Comparison of ENCODE assay signal across 15 cellular contexts in the genomic region with DNA sequence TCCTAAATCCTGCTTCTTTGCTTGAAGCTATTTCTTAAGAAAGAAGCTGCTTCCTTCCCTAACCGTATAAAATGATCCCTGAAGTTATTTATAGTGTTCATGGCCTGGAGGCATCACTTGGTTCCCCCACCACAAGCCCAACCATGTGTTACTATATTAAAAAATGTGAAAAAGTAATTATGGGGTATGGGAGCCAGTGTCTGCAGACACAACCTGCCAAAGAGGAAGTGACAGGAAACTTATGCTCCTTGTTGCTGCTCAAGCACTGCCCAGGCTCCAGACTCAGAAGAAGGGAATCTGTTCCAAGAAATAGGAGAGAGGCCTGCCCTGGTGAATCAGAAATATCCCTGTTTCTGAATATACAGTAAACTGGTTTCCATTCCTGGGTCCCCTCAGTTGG.
DNase-seq lines count a peak whose midpoint lies in the region; ATAC-seq and TF ChIP-seq lines count a peak whose summit lies in the region.
"Had no signal": no experiment of that assay in that cellular context is flagged by ENCODE, and none has a peak within 500 bp of the region (broad histone marks: within the 10 kb centered on the region; RNA-seq: fewer than 3 reads in every experiment).

No MANE protein-coding gene starts in this region.

- H3K18ac ChIP-seq in neuronal stem cell (ENCODE audit: low read length) = no peak overlapping the region

- H3K4me3 ChIP-seq in PC-3 (ENCODE audit: low read length) (no peak overlapping the region), fibroblast of the aortic adventitia (ENCODE audit: low read depth, low read length) (no peak overlapping the region), neuronal stem cell (ENCODE audit: low read length in 2 of 2) (no peak overlapping the region), dorsolateral prefrontal cortex (no peak overlapping the region), HAP-1 (no peak overlapping the region)
- no peak overlapping the region for H3K4me3 ChIP-seq in CD8-positive, alpha-beta memory T cell (ENCODE audit: low read length)

- no peaks in the 10 kb centered on the region for H3K9me2 ChIP-seq in PC-3 (replicated peaks; ENCODE audit: low read length)

- no peaks in the 10 kb centered on the region for H3K79me2 ChIP-seq in PC-3 (ENCODE audit: low read length)

- H2BK12ac ChIP-seq in neuronal stem cell (ENCODE audit: low read length) = no peak overlapping the region

- H3K27me3 ChIP-seq in PC-3 (ENCODE audit: low read length) = no peaks in the 10 kb centered on the region
- H3K27me3 ChIP-seq in neuronal stem cell (ENCODE audit: control insufficient read depth in 3 of 3, insufficient read depth in 3 of 3, low read depth in 1 of 3, low read length in 3 of 3) = peaks cover 0 to 4% (median 0%) of the 10 kb centered on the region in 3 experiments
- H3K27me3 ChIP-seq in CD8-positive, alpha-beta memory T cell (ENCODE audit: insufficient read depth, low read length, poor library complexity, severe bottlenecking) = no peaks in the 10 kb centered on the region
- no peaks in the 10 kb centered on the region for H3K27me3 ChIP-seq in dorsolateral prefrontal cortex
- peaks cover 29% of the 10 kb centered on the region for H3K27me3 ChIP-seq in HAP-1 (ENCODE audit: low read depth)
- H3K27me3 ChIP-seq: BE2C had no signal

- no peak overlapping the region for H2BK120ac ChIP-seq in neuronal stem cell (ENCODE audit: low read depth, low read length)

- no peaks in the 10 kb centered on the region for H3K79me1 ChIP-seq in neuronal stem cell (ENCODE audit: low read depth, low read length)

- no peak for ATAC-seq in PC-3

- no peak overlapping the region for H3K23ac ChIP-seq in neuronal stem cell (ENCODE audit: low read depth, low read length, poor library complexity)

- POLR2A ChIA-PET in PC-3 (lab: Charles Lee; ENCODE audit: unreplicated experiment) = interaction anchor here (0.9 to 1.1 kb wide), 2 partner anchors 68 to 78 kb away, joined by 6 to 9 read pairs; no protein-coding TSS in a partner anchor
- POLR2A ChIA-PET in CD8-positive, alpha-beta memory T cell (lab: Charles Lee) = no interaction called here

- CTCF ChIA-PET in PC-3 (lab: Charles Lee) = interaction anchor here (0.5 to 3.3 kb wide), 5 partner anchors 67 to 165 kb away, joined by 4 to 28 read pairs (median 6); no protein-coding TSS in a partner anchor
- CTCF ChIA-PET in CD8-positive, alpha-beta memory T cell (lab: Charles Lee) = no interaction called here

- intact Hi-C loops in PC-3 (cut with micrococcal nuclease) (loop anchor here (2.0 kb wide), 1 partner anchor 37 kb away; no protein-coding TSS in a partner anchor), dorsolateral prefrontal cortex (cut with DNase I) (loop anchor here in 1 of 2 donors (2.0 to 10.0 kb wide), 2 partner anchors 219 to 635 kb away; partner anchors contain the start of gene BMP4)

- H3K9ac ChIP-seq in PC-3 (ENCODE audit: low read length) (no peak overlapping the region), neuronal stem cell (ENCODE audit: low read depth, low read length, poor library complexity) (no peak overlapping the region)

- no peak overlapping the region for H2AK5ac ChIP-seq in neuronal stem cell (ENCODE audit: low read depth, low read length)

- no peak overlapping the region for H3K4me3 Mint-ChIP-seq in CD8-positive, alpha-beta memory T cell
- H3K4me3 Mint-ChIP-seq: central memory CD8-positive, alpha-beta T cell had no signal

- in situ Hi-C loops in HAP-1 (cut with MboI; ENCODE audit: low sequenced_read_pairs) = no loop called here

- no peak overlapping the region for H4K8ac ChIP-seq in neuronal stem cell (ENCODE audit: low read depth, low read length)

- H4K20me1 ChIP-seq in PC-3 (ENCODE audit: low read length) = no peaks in the 10 kb centered on the region

- peaks cover 6% of the 10 kb centered on the region for H3F3A ChIP-seq in PC-3 (ENCODE audit: low read length, unreplicated experiment)

- no peak overlapping the region for H3K4ac ChIP-seq in neuronal stem cell (ENCODE audit: low read length)

- no TSS peak for BruUV-seq in PC-3 (replicated peaks; lab: Mats Ljungman, UMichigan)

- no peaks in the 10 kb centered on the region for H3K36me3 Mint-ChIP-seq in CD8-positive, alpha-beta memory T cell

- H3K27ac ChIP-seq in PC-3 (ENCODE audit: low read length) (no peak overlapping the region), neuronal stem cell (replicated peaks; ENCODE audit: low read length) (no peak overlapping the region), dorsolateral prefrontal cortex (no peak overlapping the region)
- H3K27ac ChIP-seq in CD8-positive, alpha-beta memory T cell (ENCODE audit: low read depth, low read length) = no peak overlapping the region
- H3K27ac ChIP-seq: neutrophil had no signal

- peaks cover 0 to 3% (median 0%) of the 10 kb centered on the region in 5 donors for H3K9me3 Mint-ChIP-seq in CD8-positive, alpha-beta memory T cell
- H3K9me3 Mint-ChIP-seq: central memory CD8-positive, alpha-beta T cell had no signal

- H2AFZ ChIP-seq in PC-3 (ENCODE audit: low read length) (no peak overlapping the region), neuronal stem cell (ENCODE audit: low read length) (peak overlapping the region; percentile 21)

- H3K27me3 Mint-ChIP-seq in CD8-positive, alpha-beta memory T cell = peaks cover 15 to 48% of the 10 kb centered on the region in 2 donors

- WGBS in neuronal stem cell (ENCODE audit: extremely low coverage in 2 of 2, insufficient read length in 2 of 2, insufficient replicate concordance in 1 of 2), 2 donors = no CpG with 5 or more reads among the region's 1 CpG

- no peaks in the 10 kb centered on the region for H3K4me1 Mint-ChIP-seq in CD8-positive, alpha-beta memory T cell
- H3K4me1 Mint-ChIP-seq: central memory CD8-positive, alpha-beta T cell had no signal

- no peak overlapping the region for H3K27ac Mint-ChIP-seq in CD8-positive, alpha-beta memory T cell

- peak; percentile 23 for DNase-seq in GM03348 (ENCODE audit: low spot score)
- DNase-seq in PC-3 = peak; percentile 47
- peak; percentile 65 for DNase-seq in fibroblast of the aortic adventitia (ENCODE audit: low read depth)
- no peak for DNase-seq in neuronal stem cell (ENCODE audit: low spot score)
- DNase-seq in CD8-positive, alpha-beta memory T cell = no peak
- DNase-seq in dorsolateral prefrontal cortex = no peak
- no peak for DNase-seq in HAP-1 (ENCODE audit: low spot score in 2 of 2)
- DNase-seq in amniotic stem cell (lab: John Stamatoyannopoulos, UW) = no peak
- DNase-seq: activated CD4-positive, alpha-beta T cell treated with anti-CD3 and anti-CD28 coated beads, Interleukin-2, amount 50 U/mL, for 1 hour; BE2C; GF-D8; NCI-H1436; NK-92 treated with Interleukin-12 subunit alpha and Interleukin-12 subunit beta, amount 100 ng/mL, for 24 hours had no signal

- TF ChIP-seq CTCF in PC-3 (conservative IDR thresholded peaks at IDR 0.05; ENCODE audit: low read depth, low read length) (no peak), fibroblast of the aortic adventitia (IDR thresholded peaks at IDR 0.05; ENCODE audit: insufficient read depth, low read length) (no peak), dorsolateral prefrontal cortex (IDR thresholded peaks at IDR 0.05 in 54 of 56, conservative IDR thresholded peaks at IDR 0.05 in 2 of 56; ENCODE audit: low read depth in 1 of 56, partially characterized antibody in 56 of 56) (no peak)

- H2BK15ac ChIP-seq in neuronal stem cell (ENCODE audit: low read length) = no peak overlapping the region

- no peak overlapping the region for H3K4me2 ChIP-seq in PC-3 (ENCODE audit: low read length)
- H3K4me2 ChIP-seq in neuronal stem cell (ENCODE audit: insufficient read depth, low read length, poor library complexity, severe bottlenecking) = no peak overlapping the region

- H3K4me1 ChIP-seq in PC-3 (ENCODE audit: insufficient read depth, low read length) (peaks cover 89% of the 10 kb centered on the region), neuronal stem cell (ENCODE audit: control insufficient read depth in 2 of 2, insufficient read depth in 1 of 2, low read depth in 1 of 2, low read length in 2 of 2) (no peaks in the 10 kb centered on the region), HAP-1 (no peaks in the 10 kb centered on the region)
- no peaks in the 10 kb centered on the region for H3K4me1 ChIP-seq in CD8-positive, alpha-beta memory T cell (ENCODE audit: insufficient read depth, low read length)

- H2BK5ac ChIP-seq in neuronal stem cell (ENCODE audit: low read length) = no peak overlapping the region

- H3K14ac ChIP-seq in neuronal stem cell (ENCODE audit: low read length) = no peak overlapping the region

- H3K9me3 ChIP-seq in PC-3 (ENCODE audit: low read length) (no peaks in the 10 kb centered on the region), neuronal stem cell (replicated peaks in 1 of 2; ENCODE audit: control insufficient read depth in 2 of 2, insufficient read depth in 1 of 2, low read depth in 1 of 2, low read length in 2 of 2) (no peaks in the 10 kb centered on the region), HAP-1 (no peaks in the 10 kb centered on the region)
- H3K9me3 ChIP-seq in CD8-positive, alpha-beta memory T cell (ENCODE audit: low read length) = no peaks in the 10 kb centered on the region
- H3K9me3 ChIP-seq: BE2C, neutrophil had no signal

- H4K91ac ChIP-seq in neuronal stem cell (ENCODE audit: low read depth, low read length, poor library complexity) = no peak overlapping the region

- H3K36me3 ChIP-seq in PC-3 (ENCODE audit: low read depth, low read length) (no peaks in the 10 kb centered on the region), neuronal stem cell (replicated peaks in 1 of 2; ENCODE audit: control insufficient read depth in 2 of 2, insufficient read depth in 2 of 2, low read length in 2 of 2) (no peaks in the 10 kb centered on the region), HAP-1 (replicated peaks) (no peaks in the 10 kb centered on the region)
- H3K36me3 ChIP-seq in CD8-positive, alpha-beta memory T cell (ENCODE audit: insufficient read depth, low read length) = no peaks in the 10 kb centered on the region
- H3K36me3 ChIP-seq: BE2C, neutrophil had no signal

Comparison
In these comparisons a context has a peak if more than half of its experiments do, and no peak if none do; other contexts are left out.
1. DNase-seq: peak in GM03348 (single experiment), PC-3 (single experiment) and fibroblast of the aortic adventitia (single experiment); none in neuronal stem cell (single experiment), CD8-positive, alpha-beta memory T cell (0 of 5), dorsolateral prefrontal cortex (0 of 10), HAP-1 (0 of 2) and amniotic stem cell (single experiment).